Comparison of ENCODE assay signal across 10 cellular contexts in the genomic region with DNA sequence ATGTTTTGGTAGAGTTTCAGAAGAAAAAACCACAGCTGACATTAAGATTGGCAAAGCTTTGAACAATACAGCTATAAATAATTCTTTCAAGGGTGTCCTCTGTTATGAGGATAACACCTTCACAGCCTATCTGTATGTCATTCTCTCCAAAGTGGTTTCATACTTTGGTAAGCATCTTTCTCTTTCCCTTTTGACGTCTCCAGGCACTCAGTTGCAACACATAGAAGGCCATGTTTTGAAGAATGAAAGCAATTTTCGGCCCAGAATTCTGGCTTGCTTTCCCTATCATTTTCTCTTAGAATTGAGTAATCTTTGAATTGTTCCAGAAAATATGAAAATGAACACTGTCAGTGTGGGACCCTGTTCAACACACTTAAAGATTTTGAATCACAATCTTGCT.
A peak's percentile ranks its signal among the peaks of the same experiment; 100 is the strongest.
DNase-seq lines count a peak whose midpoint lies in the region; ATAC-seq and TF ChIP-seq lines count a peak whose summit lies in the region.
"Had no signal": no experiment of that assay in that cellular context is flagged by ENCODE, and none has a peak within 500 bp of the region (broad histone marks: within the 10 kb centered on the region; RNA-seq: fewer than 3 reads in every experiment).

No MANE protein-coding gene starts in this region.

- H3K4me1 Mint-ChIP-seq in glutamatergic neuron (ENCODE audit: low read depth, unreplicated experiment) = no peaks in the 10 kb centered on the region

- no peaks in the 10 kb centered on the region for H3K27me3 ChIP-seq in tibial nerve
- H3K27me3 ChIP-seq: BLaER1 had no signal

- peaks cover 5% of the 10 kb centered on the region for H3K9me3 Mint-ChIP-seq in glutamatergic neuron (ENCODE audit: unreplicated experiment)

- peaks cover 1% of the 10 kb centered on the region for H3K27me3 Mint-ChIP-seq in glutamatergic neuron (ENCODE audit: unreplicated experiment)
- H3K27me3 Mint-ChIP-seq: activated B cell treated with CpG ODN at 0.5 μM for 24 hours had no signal

- H3K4me3 Mint-ChIP-seq in glutamatergic neuron (ENCODE audit: unreplicated experiment) = no peak overlapping the region
- H3K4me3 Mint-ChIP-seq: activated B cell treated with CpG ODN at 0.5 μM for 24 hours had no signal

- WGBS in tibial nerve, 2 donors = 57 to 61% methylated on average over 2 of the region's 2 CpGs

- H3K27ac Mint-ChIP-seq in glutamatergic neuron (ENCODE audit: unreplicated experiment) = no peak overlapping the region
- H3K27ac Mint-ChIP-seq: activated B cell treated with CpG ODN at 0.5 μM for 24 hours had no signal

- TF ChIP-seq EP300 in tibial nerve (IDR thresholded peaks at IDR 0.05) = peak in 1 of 2 donors; percentile 75

- H3K27ac ChIP-seq in coronary artery = peak overlapping the region; percentile 29 to 72
- peak overlapping the region in 3 of 4 donors; percentile 44 to 73 (median 68) for H3K27ac ChIP-seq in tibial nerve
- H3K27ac ChIP-seq: BLaER1 had no signal

- TF ChIP-seq POLR2A in tibial nerve (IDR thresholded peaks at IDR 0.05) = no peak

- H3K36me3 Mint-ChIP-seq in glutamatergic neuron (ENCODE audit: unreplicated experiment) = peaks cover 14% of the 10 kb centered on the region

- ATAC-seq in Right ventricle myocardium inferior (peak; percentile 90), HG03097 (IDR thresholded peaks at IDR 0.05; ENCODE audit: low FRiP score, unreplicated experiment) (peak; percentile 95)

- peaks cover 0 to 26% (median 2%) of the 10 kb centered on the region in 4 donors for H3K4me1 ChIP-seq in tibial nerve

- no peaks in the 10 kb centered on the region for H3K36me3 ChIP-seq in tibial nerve
- H3K36me3 ChIP-seq: BLaER1 had no signal

- intact Hi-C loops in Right ventricle myocardium inferior (cut with DNase I) = no loop called here
- intact Hi-C loops in cardiac septum (cut with DNase I) = loop anchor here (5.0 kb wide), 1 partner anchor 276 kb away; no protein-coding TSS in a partner anchor

- no peak for TF ChIP-seq CTCF in coronary artery (IDR thresholded peaks at IDR 0.05)
- TF ChIP-seq CTCF in tibial nerve (IDR thresholded peaks at IDR 0.05) = no peak
- TF ChIP-seq CTCF in glutamatergic neuron (IDR thresholded peaks at IDR 0.05; ENCODE audit: partially characterized antibody, unreplicated experiment) = no peak

- H3K4me3 ChIP-seq in coronary artery (no peak overlapping the region), tibial nerve (no peak overlapping the region)
- H3K4me3 ChIP-seq: BLaER1 had no signal

- H3K9me3 ChIP-seq in tibial nerve = peaks cover 0 to 9% (median 3%) of the 10 kb centered on the region in 4 donors

- no peak for DNase-seq in Right ventricle myocardium inferior (ENCODE audit: missing footprints)
- no peak for DNase-seq in cardiac septum (ENCODE audit: low spot score)
- DNase-seq in coronary artery (ENCODE audit: low spot score) = no peak
- peak in 1 of 2 donors; percentile 27 for DNase-seq in tibial nerve (ENCODE audit: low spot score in 2 of 2)
- DNase-seq in glutamatergic neuron = no peak
- DNase-seq in inferior parietal cortex (ENCODE audit: extremely low spot score) = no peak
- DNase-seq in NCI-H2171 (lab: John Stamatoyannopoulos, UW) = no peak
- DNase-seq: activated B cell treated with CpG ODN at 0.5 μM for 24 hours had no signal
